8 cellular contexts compared by ENCODE assay signal in genomic region chr7:37683263-37684120, GRCh38. TPM values are rescaled to one million over a fixed set of nuclear protein-coding genes. Genes with fewer than 3 reads are reported as not detected.
DNase-seq lines count a peak whose midpoint lies in the region; ATAC-seq and TF ChIP-seq lines count a peak whose summit lies in the region.

Gene GPR141 (plus strand): TSS chr7:37683766. CDS start chr7:37740394, 56,628 bp downstream.

- H3K9ac ChIP-seq in OCI-LY3 (ENCODE audit: low read length) = no peak within 1 kb of the TSS

- no peaks in the 10 kb centered on the region for H3K36me3 ChIP-seq in OCI-LY3 (replicated peaks; ENCODE audit: low read depth, low read length)

- H3K27me3 Mint-ChIP-seq in activated T-cell treated with anti-CD3 and anti-CD28 coated beads, Interleukin-2, amount 50 U/mL, for 4 hours (ENCODE audit: low read depth) = peaks cover 12% of the 10 kb centered on the region
- H3K27me3 Mint-ChIP-seq in nephron progenitor cell (ENCODE audit: low read depth, poor library complexity) (no peaks in the 10 kb centered on the region), mesothelial cell of epicardium (ENCODE audit: low read depth) (no peaks in the 10 kb centered on the region)

- H3K4me2 ChIP-seq in OCI-LY3 (ENCODE audit: low read length) = peak within 1 kb of the TSS; percentile 27

- no peak for ATAC-seq in activated T-cell treated with anti-CD3 and anti-CD28 coated beads, Interleukin-2, amount 50 U/mL, for 4 hours
- peak; percentile 93 for ATAC-seq in HG03025 (IDR thresholded peaks at IDR 0.05; ENCODE audit: low FRiP score, unreplicated experiment)

- DNase-seq in activated T-cell treated with anti-CD3 and anti-CD28 coated beads, Interleukin-2, amount 50 U/mL, for 4 hours = no peak
- DNase-seq in activated T-cell treated with anti-CD3 and anti-CD28 coated beads for 4 hours (no peak), nephron progenitor cell (no peak), mesothelial cell of epicardium (ENCODE audit: low spot score in 2 of 2, unreplicated experiment in 2 of 2) (no peak)
- no peak for DNase-seq in activated CD4-positive, alpha-beta T cell treated with anti-CD3 and anti-CD28 coated beads, Interleukin-2, amount 50 U/mL, for 1 hour
- DNase-seq in stimulated activated naive CD4-positive, alpha-beta T cell (lab: John Stamatoyannopoulos, UW) = no peak

- H3K4me3 ChIP-seq in OCI-LY3 (ENCODE audit: low read length) = no peak within 1 kb of the TSS

- no peaks in the 10 kb centered on the region for H3K4me1 Mint-ChIP-seq in activated T-cell treated with anti-CD3 and anti-CD28 coated beads, Interleukin-2, amount 50 U/mL, for 4 hours (ENCODE audit: low read depth)
- H3K4me1 Mint-ChIP-seq in nephron progenitor cell = peaks cover 23% of the 10 kb centered on the region
- H3K4me1 Mint-ChIP-seq in mesothelial cell of epicardium = peaks cover 5% of the 10 kb centered on the region

- no peaks in the 10 kb centered on the region for H3K36me3 Mint-ChIP-seq in activated T-cell treated with anti-CD3 and anti-CD28 coated beads, Interleukin-2, amount 50 U/mL, for 4 hours (ENCODE audit: insufficient read depth)
- no peaks in the 10 kb centered on the region for H3K36me3 Mint-ChIP-seq in nephron progenitor cell (ENCODE audit: low read depth)
- H3K36me3 Mint-ChIP-seq in mesothelial cell of epicardium = no peaks in the 10 kb centered on the region

- H3K4me1 ChIP-seq in OCI-LY3 (ENCODE audit: low read length) = peaks cover 22% of the 10 kb centered on the region

- H2AFZ ChIP-seq in OCI-LY3 (ENCODE audit: low read depth, low read length) = no peak within 1 kb of the TSS

- H3K4me3 Mint-ChIP-seq in activated T-cell treated with anti-CD3 and anti-CD28 coated beads, Interleukin-2, amount 50 U/mL, for 4 hours = peak within 1 kb of the TSS; percentile 22
- H3K4me3 Mint-ChIP-seq in nephron progenitor cell (no peak within 1 kb of the TSS), mesothelial cell of epicardium (no peak within 1 kb of the TSS)

- no peak within 1 kb of the TSS for H3K27ac ChIP-seq in OCI-LY3 (ENCODE audit: low read length)

- TF ChIP-seq CTCF in OCI-LY3 (IDR thresholded peaks at IDR 0.05; ENCODE audit: low read depth, low read length) (no peak), nephron progenitor cell (IDR thresholded peaks at IDR 0.05) (no peak), mesothelial cell of epicardium (IDR thresholded peaks at IDR 0.05; ENCODE audit: unreplicated experiment) (no peak)

- H3K9me3 Mint-ChIP-seq in activated T-cell treated with anti-CD3 and anti-CD28 coated beads, Interleukin-2, amount 50 U/mL, for 4 hours = no peaks in the 10 kb centered on the region
- no peaks in the 10 kb centered on the region for H3K9me3 Mint-ChIP-seq in nephron progenitor cell
- no peaks in the 10 kb centered on the region for H3K9me3 Mint-ChIP-seq in mesothelial cell of epicardium

- H3K9me3 ChIP-seq in OCI-LY3 (ENCODE audit: insufficient read depth, low read length) = no peaks in the 10 kb centered on the region

- peaks cover 66% of the 10 kb centered on the region for H3K27me3 ChIP-seq in OCI-LY3 (ENCODE audit: low read depth, low read length)

- H3K79me2 ChIP-seq in OCI-LY3 (ENCODE audit: low read length) = no peaks in the 10 kb centered on the region

- H3K27ac Mint-ChIP-seq in nephron progenitor cell (peak within 1 kb of the TSS; percentile 77), mesothelial cell of epicardium (no peak within 1 kb of the TSS)

- H4K20me1 ChIP-seq in OCI-LY3 (ENCODE audit: insufficient read depth, low read length) = 0 out of 2 replicates have a peak, but pooled peaks cover 3% of the 10 kb centered on the region

RNA-seq across cellular contexts. Expression of gene GPR141, which starts in this region (rescaled TPM):
- total RNA-seq in activated T-cell treated with anti-CD3 and anti-CD28 coated beads, Interleukin-2, amount 50 U/mL, for 4 hours = under 1 TPM in 1 of 3 donors, not detected in 2; 0.30 TPM
- total RNA-seq in mesothelial cell of epicardium = 0.49 to 1.0 TPM (median 0.59 TPM) in 3 replicates
